Comparison of ENCODE assay signal across 7 cellular contexts in genomic region chr4:152202415-152202814, GRCh38.
"Had no signal": no experiment of that assay in that cellular context is flagged by ENCODE, and none has a peak within 500 bp of the region (broad histone marks: within the 10 kb centered on the region; RNA-seq: fewer than 3 reads in every experiment).

No MANE protein-coding gene starts in this region.

- H3K9me3 ChIP-seq: HAP-1 had no signal

- DNase-seq: GOT3, H7, Kasumi-1, KG1 had no signal

- ATAC-seq: HCT116, HepG2 had no signal

- FAIRE-seq: HepG2 had no signal

- H3K4me3 ChIP-seq: HAP-1 had no signal

- H3K36me3 ChIP-seq: HAP-1 had no signal
